19 cellular contexts compared by ENCODE assay signal in the genomic region with DNA sequence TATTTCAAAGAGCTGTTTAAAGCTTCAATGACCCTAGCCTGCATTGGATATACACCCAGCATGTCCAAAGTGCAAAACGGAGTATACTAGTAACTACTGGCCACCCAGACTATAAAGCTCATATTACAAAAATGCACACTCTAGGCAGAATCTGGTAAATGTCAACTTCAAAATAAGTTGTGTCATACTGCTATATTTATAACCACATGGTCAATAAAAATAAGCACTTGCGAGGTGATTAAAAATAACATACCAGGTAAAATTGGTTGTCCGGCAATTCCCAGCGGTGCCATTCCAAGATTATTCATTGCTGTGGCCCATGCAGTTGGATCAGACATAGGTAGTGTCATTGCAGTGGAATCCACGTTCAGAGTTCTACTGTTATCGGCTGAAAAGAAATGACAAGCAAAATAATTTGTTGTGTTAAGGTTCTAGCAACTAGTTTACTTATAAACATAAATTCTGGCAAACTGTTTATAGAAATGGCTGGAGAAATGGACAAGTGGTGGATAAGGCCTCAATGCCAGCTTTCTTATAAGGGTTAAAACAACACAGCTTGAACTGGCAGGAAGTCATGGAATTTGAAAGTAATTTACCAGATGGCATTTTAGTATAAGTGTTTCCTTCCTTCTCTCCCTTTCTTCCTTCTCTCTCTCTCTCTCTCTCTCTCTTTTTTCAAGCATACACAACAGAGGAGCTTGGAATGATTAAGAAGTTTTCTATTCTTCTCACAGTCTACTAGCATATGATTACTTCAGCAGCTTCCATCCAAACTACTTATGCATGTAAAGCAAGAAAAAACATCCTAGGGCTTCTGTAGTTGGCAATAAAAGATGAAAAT.
DNase-seq lines count a peak whose midpoint lies in the region; ATAC-seq and TF ChIP-seq lines count a peak whose summit lies in the region.
"Had no signal": no experiment of that assay in that cellular context is flagged by ENCODE, and none has a peak within 500 bp of the region (broad histone marks: within the 10 kb centered on the region; RNA-seq: fewer than 3 reads in every experiment).

No MANE protein-coding gene starts in this region.

- TF ChIP-seq CTCF in PC-3 (conservative IDR thresholded peaks at IDR 0.05; ENCODE audit: low read depth, low read length) (no peak), fibroblast of mammary gland (conservative IDR thresholded peaks at IDR 0.05; ENCODE audit: control insufficient read depth, insufficient read depth, low read depth, low read length) (no peak), gastrocnemius medialis (IDR thresholded peaks at IDR 0.05 in 4 of 5, conservative IDR thresholded peaks at IDR 0.05 in 1 of 5) (no peak)

- H3K27me3 ChIP-seq in PC-3 (ENCODE audit: low read length) (no peaks in the 10 kb centered on the region), gastrocnemius medialis (no peaks in the 10 kb centered on the region)
- H3K27me3 ChIP-seq: MG63, uterus had no signal

- H3K9me3 ChIP-seq in PC-3 (ENCODE audit: low read length) (no peaks in the 10 kb centered on the region), gastrocnemius medialis (no peaks in the 10 kb centered on the region)
- H3K9me3 ChIP-seq: MG63, uterus had no signal

- H3K4me1 ChIP-seq in PC-3 (ENCODE audit: insufficient read depth, low read length) (peaks cover 27% of the 10 kb centered on the region), gastrocnemius medialis (peaks cover 10 to 19% of the 10 kb centered on the region in 2 donors)
- H3K4me1 ChIP-seq: uterus had no signal

- H3K4me3 ChIP-seq in PC-3 (ENCODE audit: low read length), result no peak overlapping the region
- no peak overlapping the region for H3K4me3 ChIP-seq in fibroblast of mammary gland (ENCODE audit: control insufficient read depth, low read depth, low read length)
- no peak overlapping the region for H3K4me3 ChIP-seq in gastrocnemius medialis
- H3K4me3 ChIP-seq: MG63, uterus had no signal

- no peak overlapping the region for H3K9ac ChIP-seq in PC-3 (ENCODE audit: low read length)

- H3K4me2 ChIP-seq in PC-3 (ENCODE audit: low read length), result peak overlapping the region; percentile 11; the same call in 1 of the 2 replicates

- no TSS peak for BruUV-seq in PC-3 (replicated peaks; lab: Mats Ljungman, UMichigan)

- H3F3A ChIP-seq in PC-3 (ENCODE audit: low read length, unreplicated experiment), result no peaks in the 10 kb centered on the region

- TF ChIP-seq POLR2A in gastrocnemius medialis (IDR thresholded peaks at IDR 0.05), result no peak

- H3K36me3 ChIP-seq in PC-3 (ENCODE audit: low read depth, low read length) (no peaks in the 10 kb centered on the region), gastrocnemius medialis (no peaks in the 10 kb centered on the region)
- H3K36me3 ChIP-seq: MG63, uterus had no signal

- no peak overlapping the region for H3K27ac ChIP-seq in PC-3 (ENCODE audit: low read length)
- H3K27ac ChIP-seq in gastrocnemius medialis, result peak overlapping the region; percentile 38 to 65 (median 60)
- H3K27ac ChIP-seq: uterus had no signal

- no peaks in the 10 kb centered on the region for H3K79me2 ChIP-seq in PC-3 (ENCODE audit: low read length)

- no peaks in the 10 kb centered on the region for H3K9me2 ChIP-seq in PC-3 (replicated peaks; ENCODE audit: low read length)

- POLR2A ChIA-PET in PC-3 (lab: Charles Lee; ENCODE audit: unreplicated experiment), result no interaction called here

- H4K20me1 ChIP-seq in PC-3 (ENCODE audit: low read length), result no peaks in the 10 kb centered on the region

- intact Hi-C loops in PC-3 (cut with micrococcal nuclease), result no loop called here
- intact Hi-C loops in gastrocnemius medialis (cut with DNase I; ENCODE audit: low total_unique reads), result no loop called here

- peak; percentile 2 for DNase-seq in Daoy (ENCODE audit: low read depth)
- peak; percentile 32 for DNase-seq in PC-3
- peak; percentile 15 for DNase-seq in fibroblast of mammary gland (ENCODE audit: low read depth)
- DNase-seq in gastrocnemius medialis, result no peak
- DNase-seq in NCI-H524 (lab: John Stamatoyannopoulos, UW), result no peak
- no peak for DNase-seq in RKO (ENCODE audit: low spot score)
- no peak for DNase-seq in stimulated activated CD4-positive, alpha-beta T cell treated with anti-CD3 and anti-CD28 coated beads, Interleukin-12 subunit alpha, Interleukin-12 subunit beta, amount 100 ng/mL, for 4 hours
- no peak for DNase-seq in activated T-cell treated with anti-CD3 and anti-CD28 coated beads for 4 hours
- DNase-seq: activated CD4-positive, alpha-beta memory T cell treated with anti-CD3 and anti-CD28 coated beads, Interleukin-2, amount 10 ng/mL, durations not matched to agents 7 days and 5 days; activated naive CD4-positive, alpha-beta T cell treated with anti-CD3 and anti-CD28 coated beads, Interleukin-2, amount 10 ng/mL, durations not matched to agents 7 days and 5 days; activated T-cell treated with anti-CD3 and anti-CD28 coated beads, Interleukin-2, amount 50 U/mL, for 1 hour; H7; kidney; MG63; NCI-H146; NCI-H774; SHP77 treated with DMSO at 0.1 percent for 48 hours; T-helper 2 cell; uterus had no signal

- ATAC-seq in PC-3 (peak; percentile 58), gastrocnemius medialis (peak; percentile 50 to 55)

- H2AFZ ChIP-seq in PC-3 (ENCODE audit: low read length), result no peak overlapping the region

- in situ Hi-C loops in gastrocnemius medialis (cut with MboI; ENCODE audit: low sequenced_read_pairs in 4 of 4), result no loop called here

- CTCF ChIA-PET in PC-3 (lab: Charles Lee), result no interaction called here

Comparison
In these comparisons a context has a peak if more than half of its experiments do, and no peak if none do; other contexts are left out.
1. DNase-seq: peak in Daoy (single experiment), PC-3 (single experiment) and fibroblast of mammary gland (single experiment); none in gastrocnemius medialis (0 of 2), NCI-H524 (0 of 2), RKO (single experiment), stimulated activated CD4-positive, alpha-beta T cell treated with anti-CD3 and anti-CD28 coated beads, Interleukin-12 subunit alpha, Interleukin-12 subunit beta, amount 100 ng/mL, for 4 hours (single experiment) and activated T-cell treated with anti-CD3 and anti-CD28 coated beads for 4 hours (single experiment).